In the genomic region with DNA sequence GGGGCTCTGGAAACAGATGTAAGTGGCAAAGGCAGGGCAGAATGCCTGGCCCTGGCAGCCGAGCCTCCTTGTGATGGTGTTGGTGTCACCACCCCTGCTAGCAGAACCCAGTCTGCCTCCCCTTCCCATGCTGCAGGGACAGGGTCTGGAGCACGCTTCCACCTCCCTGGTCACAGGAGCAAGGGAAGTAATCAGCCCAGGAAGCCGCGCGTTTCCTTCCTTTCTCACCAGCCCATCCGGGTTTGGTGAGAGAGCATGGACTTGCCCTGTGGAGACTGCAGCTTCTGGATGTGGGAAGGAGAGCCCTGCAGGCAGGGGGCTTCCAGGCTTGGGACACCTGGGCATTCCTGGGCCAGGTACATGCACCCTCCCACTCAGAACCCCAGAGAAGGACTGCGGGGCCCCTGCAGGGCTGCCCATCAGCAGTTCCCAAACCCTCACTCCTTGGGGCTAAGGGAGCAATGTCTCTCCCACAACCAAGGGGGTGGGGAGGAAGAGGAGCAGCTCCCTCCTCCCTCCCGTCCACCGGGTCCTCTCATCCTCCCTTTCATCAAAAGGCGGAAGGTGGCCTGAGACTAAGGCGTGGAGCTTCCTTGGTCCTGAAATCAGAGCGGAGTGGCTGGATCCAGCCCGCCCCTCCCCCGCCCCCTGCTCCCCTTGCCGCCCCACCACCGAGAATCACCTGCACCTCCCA, we compare ENCODE assay signal across 14 cellular contexts. TPM values are rescaled to one million over a fixed set of nuclear protein-coding genes. Genes with fewer than 3 reads are reported as not detected.
DNase-seq lines count a peak whose midpoint lies in the region; ATAC-seq and TF ChIP-seq lines count a peak whose summit lies in the region.
"Had no signal": no experiment of that assay in that cellular context is flagged by ENCODE, and none has a peak within 500 bp of the region (broad histone marks: within the 10 kb centered on the region; RNA-seq: fewer than 3 reads in every experiment).

No MANE protein-coding gene starts in this region.

- WGBS in tibial nerve, 2 donors, result 52 to 55% methylated on average over 5 to 16 of the region's 16 CpGs

- CTCF ChIA-PET in WTC11 (lab: Charles Lee), result interaction anchor here (1.0 to 4.9 kb wide), 6 partner anchors 8 to 271 kb away, joined by 3 to 85 read pairs (median 18); a partner anchor contains a TSS

- H3K27ac Mint-ChIP-seq in WTC11 (peak overlapping the region; percentile 93), glutamatergic neuron (ENCODE audit: unreplicated experiment) (peak overlapping the region; percentile 99)

- H3K36me3 ChIP-seq in muscle layer of duodenum (ENCODE audit: control insufficient read depth in 1 of 2, insufficient read depth in 2 of 2, low read length in 2 of 2) (no peaks in the 10 kb centered on the region), tibial nerve (no peaks in the 10 kb centered on the region)

- DNase-seq in WTC11 (ENCODE audit: low spot score) (no peak), glutamatergic neuron (no peak), tibial nerve (ENCODE audit: low spot score in 2 of 2) (no peak), NOMO-1 (lab: John Stamatoyannopoulos, UW; ENCODE audit: unreplicated experiment in 2 of 2) (no peak), medulla oblongata (ENCODE audit: extremely low spot score) (no peak)
- DNase-seq in activated naive CD4-positive, alpha-beta T cell treated with anti-CD3 and anti-CD28 coated beads, Interleukin-2, amount 50 U/mL, for 16 hours, result no peak
- DNase-seq: GDM1, midbrain, NCI-H1092 treated with DMSO at 0.1 percent for 48 hours, NCI-H526 treated with DMSO at 0.1 percent for 48 hours had no signal

- H3K9me3 ChIP-seq in muscle layer of duodenum (ENCODE audit: control insufficient read depth in 1 of 2, low read length in 2 of 2) (peaks cover 0 to 4% of the 10 kb centered on the region in 2 donors), tibial nerve (peaks cover 0 to 11% (median 0%) of the 10 kb centered on the region in 4 donors)

- no peaks in the 10 kb centered on the region; the same call in none of the 2 replicates for H3K27me3 Mint-ChIP-seq in WTC11 (ENCODE audit: low read depth)
- H3K27me3 Mint-ChIP-seq in glutamatergic neuron (ENCODE audit: unreplicated experiment), result peaks cover 21% of the 10 kb centered on the region

- H3K4me3 Mint-ChIP-seq in WTC11 (no peak overlapping the region), glutamatergic neuron (ENCODE audit: unreplicated experiment) (peak overlapping the region; percentile 55)

- H3K27ac ChIP-seq in muscle layer of duodenum (ENCODE audit: low read length) (peak overlapping the region; percentile 65), tibial nerve (peak overlapping the region; percentile 66 to 94 (median 90))
- H3K27ac ChIP-seq: C4-2B had no signal

- TF ChIP-seq EP300 in tibial nerve (IDR thresholded peaks at IDR 0.05), result peak in 1 of 2 donors; percentile 7

- H3K9me3 Mint-ChIP-seq in WTC11, result peaks cover 31% of the 10 kb centered on the region
- peaks cover 16% of the 10 kb centered on the region for H3K9me3 Mint-ChIP-seq in glutamatergic neuron (ENCODE audit: unreplicated experiment)

- H3K27me3 ChIP-seq in muscle layer of duodenum (ENCODE audit: low read depth, low read length) (no peaks in the 10 kb centered on the region), tibial nerve (no peaks in the 10 kb centered on the region)

- no peak for TF ChIP-seq CTCF in WTC11 (IDR thresholded peaks at IDR 0.05)
- no peak for TF ChIP-seq CTCF in glutamatergic neuron (IDR thresholded peaks at IDR 0.05; ENCODE audit: partially characterized antibody, unreplicated experiment)
- no peak for TF ChIP-seq CTCF in tibial nerve (IDR thresholded peaks at IDR 0.05)

- H3K4me3 ChIP-seq in muscle layer of duodenum (ENCODE audit: low read depth in 1 of 2, low read length in 2 of 2) (peak overlapping the region; percentile 16 to 21), tibial nerve (peak overlapping the region in 2 of 4 donors; percentile 8 to 44)

- H3K36me3 Mint-ChIP-seq in WTC11 (peaks cover 35% of the 10 kb centered on the region), glutamatergic neuron (ENCODE audit: unreplicated experiment) (peaks cover 12% of the 10 kb centered on the region)

- peaks cover 8 to 18% of the 10 kb centered on the region in 2 donors for H3K4me1 ChIP-seq in muscle layer of duodenum (ENCODE audit: control insufficient read depth in 1 of 2, insufficient read depth in 2 of 2, low read length in 2 of 2)
- peaks cover 3 to 78% (median 55%) of the 10 kb centered on the region in 4 donors for H3K4me1 ChIP-seq in tibial nerve

- H3K4me1 Mint-ChIP-seq in WTC11, result peaks cover 59% of the 10 kb centered on the region
- H3K4me1 Mint-ChIP-seq in glutamatergic neuron (ENCODE audit: low read depth, unreplicated experiment), result peaks cover 23% of the 10 kb centered on the region

- TF ChIP-seq POLR2A in tibial nerve (IDR thresholded peaks at IDR 0.05), result no peak

- POLR2A ChIA-PET in WTC11 (lab: Charles Lee), result interaction anchor here (0.5 to 1.5 kb wide), 6 partner anchors 10 to 151 kb away, joined by 3 to 4 read pairs (median 3); no protein-coding TSS in a partner anchor

- ATAC-seq in WTC11 (no peak), GM18517 (IDR thresholded peaks at IDR 0.05; ENCODE audit: unreplicated experiment) (no peak)

TF ChIP-seq in WTC11, 78 proteins besides CTCF, POLR2A, EP300 and RAD21 (continues in another document):
- TF ChIP-seq FOXK1 (CRISPR knock-in tag; IDR thresholded peaks at IDR 0.05), result no peak
- no peak for TF ChIP-seq SMAD4 (CRISPR knock-in tag; IDR thresholded peaks at IDR 0.05)
- TF ChIP-seq, protein P1, sequence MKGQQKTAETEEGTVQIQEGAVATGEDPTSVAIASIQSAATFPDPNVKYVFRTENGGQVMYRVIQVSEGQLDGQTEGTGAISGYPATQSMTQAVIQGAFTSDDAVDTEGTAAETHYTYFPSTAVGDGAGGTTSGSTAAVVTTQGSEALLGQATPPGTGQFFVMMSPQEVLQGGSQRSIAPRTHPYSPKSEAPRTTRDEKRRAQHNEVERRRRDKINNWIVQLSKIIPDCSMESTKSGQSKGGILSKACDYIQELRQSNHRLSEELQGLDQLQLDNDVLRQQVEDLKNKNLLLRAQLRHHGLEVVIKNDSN (CRISPR knock-in tag; IDR thresholded peaks at IDR 0.05), result no peak
- TF ChIP-seq, protein P2, sequence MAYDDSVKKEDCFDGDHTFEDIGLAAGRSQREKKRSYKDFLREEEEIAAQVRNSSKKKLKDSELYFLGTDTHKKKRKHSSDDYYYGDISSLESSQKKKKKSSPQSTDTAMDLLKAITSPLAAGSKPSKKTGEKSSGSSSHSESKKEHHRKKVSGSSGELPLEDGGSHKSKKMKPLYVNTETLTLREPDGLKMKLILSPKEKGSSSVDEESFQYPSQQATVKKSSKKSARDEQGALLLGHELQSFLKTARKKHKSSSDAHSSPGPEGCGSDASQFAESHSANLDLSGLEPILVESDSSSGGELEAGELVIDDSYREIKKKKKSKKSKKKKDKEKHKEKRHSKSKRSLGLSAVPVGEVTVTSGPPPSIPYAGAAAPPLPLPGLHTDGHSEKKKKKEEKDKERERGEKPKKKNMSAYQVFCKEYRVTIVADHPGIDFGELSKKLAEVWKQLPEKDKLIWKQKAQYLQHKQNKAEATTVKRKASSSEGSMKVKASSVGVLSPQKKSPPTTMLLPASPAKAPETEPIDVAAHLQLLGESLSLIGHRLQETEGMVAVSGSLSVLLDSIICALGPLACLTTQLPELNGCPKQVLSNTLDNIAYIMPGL (CRISPR knock-in tag; IDR thresholded peaks at IDR 0.05), result no peak
- TF ChIP-seq ETV6 (CRISPR knock-in tag; IDR thresholded peaks at IDR 0.05), result 0 out of 2 replicates have a peak, but pooled peaks have one; percentile 5
- no peak for TF ChIP-seq ATF1 (CRISPR knock-in tag; IDR thresholded peaks at IDR 0.05)
- peak; percentile 91 for TF ChIP-seq ZNF263 (CRISPR knock-in tag; IDR thresholded peaks at IDR 0.05; ENCODE audit: low read depth)
- no peak for TF ChIP-seq MYBL2 (CRISPR knock-in tag; IDR thresholded peaks at IDR 0.05)
- TF ChIP-seq, protein P3, sequence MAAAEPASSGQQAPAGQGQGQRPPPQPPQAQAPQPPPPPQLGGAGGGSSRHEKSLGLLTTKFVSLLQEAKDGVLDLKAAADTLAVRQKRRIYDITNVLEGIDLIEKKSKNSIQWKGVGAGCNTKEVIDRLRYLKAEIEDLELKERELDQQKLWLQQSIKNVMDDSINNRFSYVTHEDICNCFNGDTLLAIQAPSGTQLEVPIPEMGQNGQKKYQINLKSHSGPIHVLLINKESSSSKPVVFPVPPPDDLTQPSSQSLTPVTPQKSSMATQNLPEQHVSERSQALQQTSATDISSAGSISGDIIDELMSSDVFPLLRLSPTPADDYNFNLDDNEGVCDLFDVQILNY (CRISPR knock-in tag; IDR thresholded peaks at IDR 0.05), result no peak
- TF ChIP-seq, protein P4, sequence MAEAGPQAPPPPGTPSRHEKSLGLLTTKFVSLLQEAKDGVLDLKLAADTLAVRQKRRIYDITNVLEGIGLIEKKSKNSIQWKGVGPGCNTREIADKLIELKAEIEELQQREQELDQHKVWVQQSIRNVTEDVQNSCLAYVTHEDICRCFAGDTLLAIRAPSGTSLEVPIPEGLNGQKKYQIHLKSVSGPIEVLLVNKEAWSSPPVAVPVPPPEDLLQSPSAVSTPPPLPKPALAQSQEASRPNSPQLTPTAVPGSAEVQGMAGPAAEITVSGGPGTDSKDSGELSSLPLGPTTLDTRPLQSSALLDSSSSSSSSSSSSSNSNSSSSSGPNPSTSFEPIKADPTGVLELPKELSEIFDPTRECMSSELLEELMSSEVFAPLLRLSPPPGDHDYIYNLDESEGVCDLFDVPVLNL (CRISPR knock-in tag; IDR thresholded peaks at IDR 0.05; ENCODE audit: borderline replicate concordance, low read depth), result no peak

RNA-seq across cellular contexts. Expression of a gene that starts 1.8 kb away (rescaled TPM):
- total RNA-seq in WTC11 (2021), result 1.7 to 2.8 TPM (median 2.4 TPM) in 3 replicates
- 5.4 TPM for total RNA-seq in glutamatergic neuron (ENCODE audit: unreplicated experiment)
- 10 to 100 TPM; 27.6 to 81.2 (median 61.9) TPM for total RNA-seq in tibial nerve

RNA-seq across cellular contexts. Expression of a gene that starts 2.8 kb away (rescaled TPM):
- total RNA-seq in WTC11 (2021) (8.4 to 14.3 TPM (median 12.0 TPM) in 3 replicates), glutamatergic neuron (ENCODE audit: unreplicated experiment) (431 TPM), tibial nerve (100 to 1,000 TPM in 2 of 4 donors, 10 to 100 TPM in 2; 86.1 to 213 (median 119) TPM)
- total RNA-seq: SK-MEL-5 had no signal

RNA-seq across cellular contexts. Expression of a gene that starts 12.6 kb away (rescaled TPM):
- total RNA-seq in WTC11 (2021) (0.30 to 1.0 TPM (median 0.70 TPM) in 3 replicates), glutamatergic neuron (ENCODE audit: unreplicated experiment) (not detected), tibial nerve (1,000 to 10,000 TPM in 2 of 4 donors, 100 to 1,000 TPM in 2; 703 to 1,895 (median 1,121) TPM)
- total RNA-seq: SK-MEL-5 had no signal

Comparison
In these comparisons a context has a peak if more than half of its experiments do, and no peak if none do; other contexts are left out.
1. RNA of a gene that starts 12.6 kb away (total RNA-seq): 703 to 1,895 TPM in tibial nerve; 0.30 to 1.0 TPM in WTC11 and not detected in glutamatergic neuron (single experiment); every median in the first group is over 100 times any median in the second.